Comparison of ENCODE assay signal across 10 cellular contexts in the genomic region with DNA sequence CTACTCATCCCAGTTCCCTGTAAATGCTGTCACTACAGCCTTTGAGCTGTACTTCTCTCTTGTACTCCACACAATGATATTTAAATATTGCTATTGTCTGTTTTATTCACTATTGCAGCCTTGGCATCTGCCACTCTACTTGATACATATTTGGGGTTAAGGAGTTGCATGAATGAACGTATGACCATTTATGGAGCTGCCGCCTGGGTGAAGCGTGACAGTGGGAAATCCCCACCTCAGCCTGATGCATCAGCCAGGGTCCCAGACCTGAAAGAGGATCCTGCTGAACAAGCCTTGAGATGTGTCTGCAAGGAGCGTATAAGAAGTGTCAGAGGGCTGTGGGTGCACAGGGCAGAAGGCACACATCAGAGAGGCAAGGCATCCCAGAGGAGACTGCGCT. TPM values are rescaled to one million over a fixed set of nuclear protein-coding genes. Genes with fewer than 3 reads are reported as not detected.
A peak's percentile ranks its signal among the peaks of the same experiment; 100 is the strongest.
DNase-seq lines count a peak whose midpoint lies in the region; ATAC-seq and TF ChIP-seq lines count a peak whose summit lies in the region.
"Had no signal": no experiment of that assay in that cellular context is flagged by ENCODE, and none has a peak within 500 bp of the region (broad histone marks: within the 10 kb centered on the region; RNA-seq: fewer than 3 reads in every experiment).

No MANE protein-coding gene starts in this region.

- peaks cover 6% of the 10 kb centered on the region for H3K4me1 Mint-ChIP-seq in type B pancreatic cell (ENCODE audit: unreplicated experiment)

- no peaks in the 10 kb centered on the region for H3K27me3 Mint-ChIP-seq in type B pancreatic cell

- peaks cover 0 to 66% (median 7%) of the 10 kb centered on the region in 3 donors for H3K4me1 ChIP-seq in gastroesophageal sphincter
- H3K4me1 ChIP-seq: adrenal gland had no signal

- no peak for TF ChIP-seq POLR2A in gastroesophageal sphincter (IDR thresholded peaks at IDR 0.05)

- no peaks in the 10 kb centered on the region for H3K36me3 ChIP-seq in gastroesophageal sphincter
- H3K36me3 ChIP-seq: adrenal gland had no signal

- no peaks in the 10 kb centered on the region for H3K27me3 ChIP-seq in gastroesophageal sphincter
- H3K27me3 ChIP-seq: adrenal gland had no signal

- ATAC-seq in GM19023 (IDR thresholded peaks at IDR 0.05; ENCODE audit: unreplicated experiment) (peak; percentile 79), HG03060 (IDR thresholded peaks at IDR 0.05; ENCODE audit: low read depth, unreplicated experiment) (peak; percentile 79), gastroesophageal sphincter (no peak)

- peak; percentile 39 for DNase-seq in activated CD8-positive, alpha-beta memory T cell treated with anti-CD3 and anti-CD28 coated beads, Interleukin-2, amount 50 U/mL, for 4 hours
- DNase-seq in stimulated activated CD4-positive, alpha-beta T cell treated with anti-CD3 and anti-CD28 coated beads, Interleukin-4, amount 100 ng/mL, for 1 hour = peak; percentile 57
- DNase-seq in GM03348 (ENCODE audit: low spot score) (no peak), NCI-H446 treated with DMSO at 0.1 percent for 48 hours (lab: John Stamatoyannopoulos, UW) (no peak), type B pancreatic cell (ENCODE audit: extremely low spot score, unreplicated experiment) (no peak)
- DNase-seq: adrenal gland had no signal

- peak overlapping the region in 2 of 4 donors; percentile 32 to 34 for H3K27ac ChIP-seq in gastroesophageal sphincter
- H3K27ac ChIP-seq: adrenal gland, HL-60 had no signal

- no peak for TF ChIP-seq EP300 in gastroesophageal sphincter (IDR thresholded peaks at IDR 0.05)

- WGBS in gastroesophageal sphincter (ENCODE audit: low coverage in 1 of 2), 2 donors = 87 to 93% methylated on average over 4 to 5 of the region's 5 CpGs

- no peak overlapping the region for H3K27ac Mint-ChIP-seq in type B pancreatic cell

- H3K36me3 Mint-ChIP-seq in type B pancreatic cell = no peaks in the 10 kb centered on the region

- no peaks in the 10 kb centered on the region for H3K9me3 Mint-ChIP-seq in type B pancreatic cell

- TF ChIP-seq CTCF in gastroesophageal sphincter (IDR thresholded peaks at IDR 0.05) (no peak), type B pancreatic cell (conservative IDR thresholded peaks at IDR 0.05) (no peak)

- H3K4me3 ChIP-seq in gastroesophageal sphincter = no peak overlapping the region
- H3K4me3 ChIP-seq: adrenal gland had no signal

- no peaks in the 10 kb centered on the region for H3K9me3 ChIP-seq in gastroesophageal sphincter
- H3K9me3 ChIP-seq: adrenal gland had no signal

- no peak overlapping the region for H3K4me3 Mint-ChIP-seq in type B pancreatic cell

RNA-seq across cellular contexts. Expression of gene MRPL35, which starts 39.1 kb away (rescaled TPM):
- total RNA-seq in gastroesophageal sphincter = 10 to 100 TPM; 21.7 to 36.4 (median 30.6) TPM
- 40.2 and 43.5 TPM in 2 replicates for total RNA-seq in type B pancreatic cell (ENCODE audit: low replicate concordance)

RNA-seq across cellular contexts. Expression of gene IMMT, which starts 43.1 kb away (rescaled TPM):
- total RNA-seq in gastroesophageal sphincter (10 to 100 TPM; 57.3 to 72.3 (median 63.1) TPM), type B pancreatic cell (ENCODE audit: low replicate concordance) (83.6 and 108 TPM in 2 replicates)

Comparison
In these comparisons a context has a peak if more than half of its experiments do, and no peak if none do; other contexts are left out.
1. DNase-seq: peak in activated CD8-positive, alpha-beta memory T cell treated with anti-CD3 and anti-CD28 coated beads, Interleukin-2, amount 50 U/mL, for 4 hours (single experiment) and stimulated activated CD4-positive, alpha-beta T cell treated with anti-CD3 and anti-CD28 coated beads, Interleukin-4, amount 100 ng/mL, for 1 hour (single experiment); none in GM03348 (single experiment), NCI-H446 treated with DMSO at 0.1 percent for 48 hours (single experiment) and type B pancreatic cell (single experiment).